Comparison of ENCODE assay signal across 2 cellular contexts in genomic region chr20:31788578-31788977, GRCh38.
TF ChIP-seq lines count a peak whose summit lies in the region.

No MANE protein-coding gene starts in this region.

TF ChIP-seq in H1, 55 proteins besides CTCF, POLR2A, EP300 and RAD21:
- peak; percentile 40; the same call in 1 of the 2 replicates for TF ChIP-seq POLR2AphosphoS5 (IDR thresholded peaks at IDR 0.05; ENCODE audit: low read depth, low read length)
- TF ChIP-seq ZNF274 (IDR thresholded peaks at IDR 0.05; ENCODE audit: borderline replicate concordance, extremely low read depth, low read length) = no peak
- TF ChIP-seq SAP30 (IDR thresholded peaks at IDR 0.05; ENCODE audit: insufficient read depth, insufficient replicate concordance, low read length) = no peak

TF ChIP-seq in HEK293T, 16 proteins besides CTCF, POLR2A, EP300 and RAD21:
- TF ChIP-seq FOXM1 (IDR thresholded peaks at IDR 0.05; ENCODE audit: borderline replicate concordance) (no peak), NFRKB (IDR thresholded peaks at IDR 0.05) (no peak)
